8 cellular contexts compared by ENCODE assay signal in genomic region chr3:124885466-124886167, GRCh38. TPM values are rescaled to one million over a fixed set of nuclear protein-coding genes. Genes with fewer than 3 reads are reported as not detected.
A peak's percentile ranks its signal among the peaks of the same experiment; 100 is the strongest.
DNase-seq lines count a peak whose midpoint lies in the region; ATAC-seq and TF ChIP-seq lines count a peak whose summit lies in the region.

No MANE protein-coding gene starts in this region.

- H2AK5ac ChIP-seq in neuronal stem cell (ENCODE audit: low read depth, low read length) = peak overlapping the region; percentile 68

- POLR2A ChIA-PET in CD8-positive, alpha-beta memory T cell (lab: Charles Lee) = no interaction called here
- POLR2A ChIA-PET in PC-3 (lab: Charles Lee; ENCODE audit: unreplicated experiment) = interaction anchor here (0.6 kb wide), 1 partner anchor 40 kb away, joined by 3 read pairs; no protein-coding TSS in a partner anchor

- H3K27ac ChIP-seq in CD8-positive, alpha-beta memory T cell (ENCODE audit: low read depth, low read length) = no peak overlapping the region
- H3K27ac ChIP-seq in PC-3 (ENCODE audit: low read length) (no peak overlapping the region), neuronal stem cell (replicated peaks; ENCODE audit: low read length) (peak overlapping the region; percentile 86)

- no CpG with 5 or more reads among the region's 17 CpGs for WGBS in neuronal stem cell (ENCODE audit: extremely low coverage in 2 of 2, insufficient read length in 2 of 2, insufficient replicate concordance in 1 of 2), 2 donors

- H4K91ac ChIP-seq in neuronal stem cell (ENCODE audit: low read depth, low read length, poor library complexity) = no peak overlapping the region

- ATAC-seq in PC-3 (no peak; the same call in 1 of the 2 replicates), GM21390 (IDR thresholded peaks at IDR 0.05; ENCODE audit: unreplicated experiment) (no peak), GM21526 (IDR thresholded peaks at IDR 0.05; ENCODE audit: low FRiP score, unreplicated experiment) (no peak)

- H3K18ac ChIP-seq in neuronal stem cell (ENCODE audit: low read length) = peak overlapping the region; percentile 93

- H3K4me1 ChIP-seq in CD8-positive, alpha-beta memory T cell (ENCODE audit: insufficient read depth, low read length) = no peaks in the 10 kb centered on the region
- peaks cover 40% of the 10 kb centered on the region for H3K4me1 ChIP-seq in PC-3 (ENCODE audit: insufficient read depth, low read length)
- peaks cover 22 to 24% of the 10 kb centered on the region in 2 donors for H3K4me1 ChIP-seq in neuronal stem cell (ENCODE audit: control insufficient read depth in 2 of 2, insufficient read depth in 1 of 2, low read depth in 1 of 2, low read length in 2 of 2)

- H3K27ac Mint-ChIP-seq in CD8-positive, alpha-beta memory T cell = peak overlapping the region in 1 of 8 donors; percentile 19

- H2BK120ac ChIP-seq in neuronal stem cell (ENCODE audit: low read depth, low read length) = no peak overlapping the region

- no peaks in the 10 kb centered on the region for H3K9me3 Mint-ChIP-seq in CD8-positive, alpha-beta memory T cell

- H3K27me3 Mint-ChIP-seq in CD8-positive, alpha-beta memory T cell = peaks cover 40 to 61% of the 10 kb centered on the region in 2 donors

- no peaks in the 10 kb centered on the region for H3K9me2 ChIP-seq in PC-3 (replicated peaks; ENCODE audit: low read length)

- no peak overlapping the region for H2BK12ac ChIP-seq in neuronal stem cell (ENCODE audit: low read length)

- no peak for TF ChIP-seq CTCF in PC-3 (conservative IDR thresholded peaks at IDR 0.05; ENCODE audit: low read depth, low read length)
- no peak for TF ChIP-seq CTCF in epithelial cell of proximal tubule (conservative IDR thresholded peaks at IDR 0.05; ENCODE audit: low read depth, low read length)

- H2BK15ac ChIP-seq in neuronal stem cell (ENCODE audit: low read length) = peak overlapping the region; percentile 89

- no peak overlapping the region for H2AFZ ChIP-seq in PC-3 (ENCODE audit: low read length)
- H2AFZ ChIP-seq in neuronal stem cell (ENCODE audit: low read length) = peak overlapping the region; percentile 99

- no peaks in the 10 kb centered on the region for H3F3A ChIP-seq in PC-3 (ENCODE audit: low read length, unreplicated experiment)

- H3K36me3 Mint-ChIP-seq in CD8-positive, alpha-beta memory T cell = no peaks in the 10 kb centered on the region

- BruUV-seq in PC-3 (replicated peaks; lab: Mats Ljungman, UMichigan) = TSS peak; percentile 60

- peak overlapping the region; percentile 57 to 77 (median 70) for H3K4me3 Mint-ChIP-seq in CD8-positive, alpha-beta memory T cell

- no peaks in the 10 kb centered on the region for H3K36me3 ChIP-seq in CD8-positive, alpha-beta memory T cell (ENCODE audit: insufficient read depth, low read length)
- H3K36me3 ChIP-seq in PC-3 (ENCODE audit: low read depth, low read length) (no peaks in the 10 kb centered on the region), neuronal stem cell (replicated peaks in 1 of 2; ENCODE audit: control insufficient read depth in 2 of 2, insufficient read depth in 2 of 2, low read length in 2 of 2) (no peaks in the 10 kb centered on the region)

- CTCF ChIA-PET in CD8-positive, alpha-beta memory T cell (lab: Charles Lee) = no interaction called here
- CTCF ChIA-PET in PC-3 (lab: Charles Lee) = no interaction called here

- no peak overlapping the region for H3K4ac ChIP-seq in neuronal stem cell (ENCODE audit: low read length)

- H3K4me2 ChIP-seq in PC-3 (ENCODE audit: low read length) (peak overlapping the region; percentile 81), neuronal stem cell (ENCODE audit: insufficient read depth, low read length, poor library complexity, severe bottlenecking) (peak overlapping the region; percentile 92)

- DNase-seq in CD8-positive, alpha-beta memory T cell = no peak
- DNase-seq in PC-3 = no peak
- no peak for DNase-seq in epithelial cell of proximal tubule (ENCODE audit: low read depth)
- DNase-seq in neuronal stem cell (ENCODE audit: low spot score) = peak; percentile 26
- DNase-seq in OCI-M1 (lab: John Stamatoyannopoulos, UW) = no peak
- DNase-seq in GOT3 (lab: John Stamatoyannopoulos, UW) = no peak

- no peak overlapping the region for H2BK5ac ChIP-seq in neuronal stem cell (ENCODE audit: low read length)

- H3K79me1 ChIP-seq in neuronal stem cell (ENCODE audit: low read depth, low read length) = no peaks in the 10 kb centered on the region

- H3K79me2 ChIP-seq in PC-3 (ENCODE audit: low read length) = peaks cover 27% of the 10 kb centered on the region

- peak overlapping the region; percentile 97 for H3K14ac ChIP-seq in neuronal stem cell (ENCODE audit: low read length)

- H3K4me1 Mint-ChIP-seq in CD8-positive, alpha-beta memory T cell = peaks cover 7 to 16% (median 10%) of the 10 kb centered on the region in 3 donors

- no peak overlapping the region for H3K4me3 ChIP-seq in CD8-positive, alpha-beta memory T cell (ENCODE audit: low read length)
- H3K4me3 ChIP-seq in PC-3 (ENCODE audit: low read length) (peak overlapping the region; percentile 82), epithelial cell of proximal tubule (ENCODE audit: low read depth, low read length) (peak overlapping the region; percentile 80), neuronal stem cell (ENCODE audit: low read length in 2 of 2) (peak overlapping the region; percentile 56 to 94)

- H4K20me1 ChIP-seq in PC-3 (ENCODE audit: low read length) = no peaks in the 10 kb centered on the region

- H3K9me3 ChIP-seq in CD8-positive, alpha-beta memory T cell (ENCODE audit: low read length) = no peaks in the 10 kb centered on the region
- H3K9me3 ChIP-seq in PC-3 (ENCODE audit: low read length) (no peaks in the 10 kb centered on the region), neuronal stem cell (replicated peaks in 1 of 2; ENCODE audit: control insufficient read depth in 2 of 2, insufficient read depth in 1 of 2, low read depth in 1 of 2, low read length in 2 of 2) (no peaks in the 10 kb centered on the region)

- peak overlapping the region; percentile 15 for H3K23ac ChIP-seq in neuronal stem cell (ENCODE audit: low read depth, low read length, poor library complexity)

- H3K27me3 ChIP-seq in CD8-positive, alpha-beta memory T cell (ENCODE audit: insufficient read depth, low read length, poor library complexity, severe bottlenecking) = peaks cover 9% of the 10 kb centered on the region
- H3K27me3 ChIP-seq in PC-3 (ENCODE audit: low read length) (no peaks in the 10 kb centered on the region), neuronal stem cell (ENCODE audit: control insufficient read depth in 3 of 3, insufficient read depth in 3 of 3, low read depth in 1 of 3, low read length in 3 of 3) (peaks cover 0 to 29% (median 0%) of the 10 kb centered on the region in 3 experiments)

- H4K8ac ChIP-seq in neuronal stem cell (ENCODE audit: low read depth, low read length) = no peak overlapping the region

- H3K9ac ChIP-seq in PC-3 (ENCODE audit: low read length) = peak overlapping the region; percentile 74
- H3K9ac ChIP-seq in neuronal stem cell (ENCODE audit: low read depth, low read length, poor library complexity) = peak overlapping the region; percentile 90

- intact Hi-C loops in PC-3 (cut with micrococcal nuclease) = no loop called here

RNA-seq across cellular contexts. Expression of gene ITGB5, which starts 1.5 kb away (rescaled TPM):
- total RNA-seq in CD8-positive, alpha-beta memory T cell = 1 to 10 TPM; 2.0 to 3.3 TPM
- 0.62 TPM for polyA plus RNA-seq in CD8-positive, alpha-beta memory T cell
- total RNA-seq in PC-3 (2014; rRNA removed) = 67.2 and 89.4 TPM in 2 replicates
- total RNA-seq in epithelial cell of proximal tubule = 129 and 141 TPM in 2 replicates
- 57.5 TPM for polyA plus RNA-seq in neuronal stem cell (2013, experiment 1 of 2)
- 59.2 TPM for polyA plus RNA-seq in neuronal stem cell (2013, experiment 2 of 2)

RNA-seq across cellular contexts. Expression of gene MUC13, which starts 48.9 kb away (rescaled TPM):
- total RNA-seq in CD8-positive, alpha-beta memory T cell = not detected
- not detected for polyA plus RNA-seq in CD8-positive, alpha-beta memory T cell
- total RNA-seq in PC-3 (2014; rRNA removed) (0.04 TPM in 1 of 2 replicates, not detected in the other), epithelial cell of proximal tubule (not detected in 2 replicates)
- not detected for polyA plus RNA-seq in neuronal stem cell (2013, experiment 1 of 2)
- polyA plus RNA-seq in neuronal stem cell (2013, experiment 2 of 2) = 0.01 TPM

Comparison
In these comparisons a context has a peak if more than half of its experiments do, and no peak if none do; other contexts are left out.
1. RNA of gene ITGB5, which starts 1.5 kb away (total RNA-seq): 129 to 141 TPM in epithelial cell of proximal tubule and 67.2 to 89.4 TPM in PC-3; 2.0 to 3.3 TPM in CD8-positive, alpha-beta memory T cell; every median in the first group is over 10 times any median in the second.